24 cellular contexts compared by ENCODE assay signal in genomic region chr4:55318135-55318534, GRCh38. TPM values are rescaled to one million over a fixed set of nuclear protein-coding genes. Genes with fewer than 3 reads are reported as not detected.
DNase-seq lines count a peak whose midpoint lies in the region; ATAC-seq and TF ChIP-seq lines count a peak whose summit lies in the region.
"Had no signal": no experiment of that assay in that cellular context is flagged by ENCODE, and none has a peak within 500 bp of the region (broad histone marks: within the 10 kb centered on the region; RNA-seq: fewer than 3 reads in every experiment).

No MANE protein-coding gene starts in this region.

- no peaks in the 10 kb centered on the region for H4K20me1 ChIP-seq in BLaER1 treated with 17β-estradiol and CSF1 and Interleukin-3, amounts not matched to agents 10 nM and 100 nM

- peaks cover 0 to 4% (median 0%) of the 10 kb centered on the region in 11 experiments; a peak in 5 of 22 replicates for H3K9me3 ChIP-seq in BLaER1 treated with 17β-estradiol and CSF1 and Interleukin-3, amounts not matched to agents 10 nM and 100 nM (replicated peaks in 1 of 11)
- H3K9me3 ChIP-seq in CD8-positive, alpha-beta T cell (ENCODE audit: low read length), result no peaks in the 10 kb centered on the region
- H3K9me3 ChIP-seq: breast epithelium, esophagus squamous epithelium, thoracic aorta had no signal

- peak; percentile 22 for DNase-seq in activated CD4-positive, alpha-beta T cell treated with anti-CD3 and anti-CD28 coated beads for 36 hours
- no peak for DNase-seq in activated CD4-positive, alpha-beta T cell treated with anti-CD3 and anti-CD28 coated beads, Interleukin-2, amount 10 ng/mL, durations not matched to agents 7 days and 5 days
- DNase-seq in astrocyte of the cerebellum (ENCODE audit: low read depth) (peak; percentile 70), fibroblast of the conjunctiva (ENCODE audit: low read depth) (peak; percentile 12), middle frontal gyrus (ENCODE audit: extremely low spot score, low spot score) (no peak)
- no peak for DNase-seq in CD8-positive, alpha-beta T cell
- DNase-seq: 8988T; activated CD8-positive, alpha-beta memory T cell treated with anti-CD3 and anti-CD28 coated beads for 24 hours; activated gamma-delta T cell; C1 segment of cervical spinal cord; esophagus squamous epithelium; NCI-H1417; NCI-H2171; NCI-H526 treated with DMSO at 0.1 percent for 48 hours; SHP77 treated with DMSO at 0.1 percent for 48 hours; stimulated activated CD8-positive, alpha-beta memory T cell treated with anti-CD3 and anti-CD28 coated beads, Interleukin-4, amount 100 ng/mL, for 48 hours; T-cell had no signal

- H3K4me2 ChIP-seq in BLaER1 treated with 17β-estradiol and CSF1 and Interleukin-3, amounts not matched to agents 10 nM and 100 nM, result peak overlapping the region in 8 of 11 experiments; percentile 11 to 60 (median 28); a peak in 10 of 22 replicates

- CTCF ChIA-PET in activated CD4-positive, alpha-beta T cell treated with anti-CD3 and anti-CD28 coated beads for 36 hours (lab: Charles Lee), result interaction anchor here (1.0 kb wide), 1 partner anchor 39 kb away, joined by 3 read pairs; no protein-coding TSS in a partner anchor
- CTCF ChIA-PET in activated CD4-positive, alpha-beta T cell treated with anti-CD3 and anti-CD28 coated beads, Interleukin-2, amount 10 ng/mL, durations not matched to agents 7 days and 5 days (lab: Charles Lee), result no interaction called here
- CTCF ChIA-PET in CD8-positive, alpha-beta T cell (lab: Charles Lee), result no interaction called here

- H3K27ac ChIP-seq in BLaER1 treated with 17β-estradiol and CSF1 and Interleukin-3, amounts not matched to agents 10 nM and 100 nM, result no peak overlapping the region
- H3K27ac ChIP-seq in CD8-positive, alpha-beta T cell (ENCODE audit: low read depth, low read length), result no peak overlapping the region
- H3K27ac ChIP-seq: breast epithelium, esophagus squamous epithelium, skin epidermis, thoracic aorta had no signal

- TF ChIP-seq CTCF in astrocyte of the cerebellum (IDR thresholded peaks at IDR 0.05; ENCODE audit: low read depth, low read length, missing control alignments), result no peak
- no peak for TF ChIP-seq CTCF in CD8-positive, alpha-beta T cell (IDR thresholded peaks at IDR 0.05)

- in situ Hi-C loops in astrocyte of the cerebellum (cut with HindIII; ENCODE audit: low sequenced_read_pairs), result loop anchor here (25.0 kb wide), 1 partner anchor 306 kb away; no protein-coding TSS in a partner anchor

- intact Hi-C loops in activated CD4-positive, alpha-beta T cell treated with anti-CD3 and anti-CD28 coated beads for 36 hours (cut with DNase I, micrococcal nuclease), result no loop called here
- intact Hi-C loops in CD8-positive, alpha-beta T cell (cut with DNase I, micrococcal nuclease), result no loop called here

- H3K4me1 Mint-ChIP-seq in activated CD4-positive, alpha-beta T cell treated with anti-CD3 and anti-CD28 coated beads for 36 hours, result peaks cover 38% of the 10 kb centered on the region
- peaks cover 10% of the 10 kb centered on the region for H3K4me1 Mint-ChIP-seq in activated CD4-positive, alpha-beta T cell treated with anti-CD3 and anti-CD28 coated beads, Interleukin-2, amount 10 ng/mL, durations not matched to agents 7 days and 5 days
- peaks cover 15% of the 10 kb centered on the region for H3K4me1 Mint-ChIP-seq in CD8-positive, alpha-beta T cell (ENCODE audit: low read depth)
- H3K4me1 Mint-ChIP-seq: memory B cell had no signal

- H3K4me1 ChIP-seq in BLaER1 treated with 17β-estradiol and CSF1 and Interleukin-3, amounts not matched to agents 10 nM and 100 nM, result peaks cover 15 to 42% (median 24%) of the 10 kb centered on the region in 10 experiments
- peaks cover 9% of the 10 kb centered on the region for H3K4me1 ChIP-seq in CD8-positive, alpha-beta T cell (ENCODE audit: insufficient read depth, low read length)
- H3K4me1 ChIP-seq: breast epithelium had no signal

- H3K9me3 Mint-ChIP-seq in activated CD4-positive, alpha-beta T cell treated with anti-CD3 and anti-CD28 coated beads for 36 hours (ENCODE audit: low read depth), result peaks cover 3% of the 10 kb centered on the region
- H3K9me3 Mint-ChIP-seq in activated CD4-positive, alpha-beta T cell treated with anti-CD3 and anti-CD28 coated beads, Interleukin-2, amount 10 ng/mL, durations not matched to agents 7 days and 5 days, result no peaks in the 10 kb centered on the region
- H3K9me3 Mint-ChIP-seq in CD8-positive, alpha-beta T cell, result no peaks in the 10 kb centered on the region
- H3K9me3 Mint-ChIP-seq: T-cell had no signal

- H3K4me3 ChIP-seq in BLaER1 treated with 17β-estradiol and CSF1 and Interleukin-3, amounts not matched to agents 10 nM and 100 nM, result no peak overlapping the region
- no peak overlapping the region for H3K4me3 ChIP-seq in astrocyte of the cerebellum (ENCODE audit: low read depth, low read length)
- no peak overlapping the region for H3K4me3 ChIP-seq in CD8-positive, alpha-beta T cell (ENCODE audit: low read depth, low read length)
- H3K4me3 ChIP-seq: breast epithelium, esophagus squamous epithelium, skin epidermis, thoracic aorta had no signal

- no peaks in the 10 kb centered on the region for H3K36me3 ChIP-seq in BLaER1 treated with 17β-estradiol and CSF1 and Interleukin-3, amounts not matched to agents 10 nM and 100 nM
- no peaks in the 10 kb centered on the region for H3K36me3 ChIP-seq in CD8-positive, alpha-beta T cell (ENCODE audit: insufficient read depth, low read length)
- H3K36me3 ChIP-seq: breast epithelium, esophagus squamous epithelium, thoracic aorta had no signal

- ATAC-seq in activated CD4-positive, alpha-beta T cell treated with anti-CD3 and anti-CD28 coated beads for 36 hours, result peak; percentile 80
- no peak for ATAC-seq in CD8-positive, alpha-beta T cell
- no peak for ATAC-seq in GM19351 (IDR thresholded peaks at IDR 0.05; ENCODE audit: unreplicated experiment)

- no peaks in the 10 kb centered on the region for H3K27me3 ChIP-seq in BLaER1 treated with 17β-estradiol and CSF1 and Interleukin-3, amounts not matched to agents 10 nM and 100 nM
- no peaks in the 10 kb centered on the region for H3K27me3 ChIP-seq in CD8-positive, alpha-beta T cell (ENCODE audit: insufficient read depth, low read length)
- H3K27me3 ChIP-seq: breast epithelium, esophagus squamous epithelium had no signal

- H3K4me3 Mint-ChIP-seq in activated CD4-positive, alpha-beta T cell treated with anti-CD3 and anti-CD28 coated beads for 36 hours, result no peak overlapping the region
- H3K4me3 Mint-ChIP-seq in activated CD4-positive, alpha-beta T cell treated with anti-CD3 and anti-CD28 coated beads, Interleukin-2, amount 10 ng/mL, durations not matched to agents 7 days and 5 days, result no peak overlapping the region
- H3K4me3 Mint-ChIP-seq in CD8-positive, alpha-beta T cell, result no peak overlapping the region
- H3K4me3 Mint-ChIP-seq: memory B cell, T-cell had no signal

- POLR2A ChIA-PET in activated CD4-positive, alpha-beta T cell treated with anti-CD3 and anti-CD28 coated beads for 36 hours (lab: Charles Lee), result no interaction called here
- POLR2A ChIA-PET in activated CD4-positive, alpha-beta T cell treated with anti-CD3 and anti-CD28 coated beads, Interleukin-2, amount 10 ng/mL, durations not matched to agents 7 days and 5 days (lab: Charles Lee), result no interaction called here
- POLR2A ChIA-PET in CD8-positive, alpha-beta T cell (lab: Charles Lee), result no interaction called here

- H3K27me3 Mint-ChIP-seq in activated CD4-positive, alpha-beta T cell treated with anti-CD3 and anti-CD28 coated beads for 36 hours, result no peaks in the 10 kb centered on the region
- peaks cover 4% of the 10 kb centered on the region for H3K27me3 Mint-ChIP-seq in activated CD4-positive, alpha-beta T cell treated with anti-CD3 and anti-CD28 coated beads, Interleukin-2, amount 10 ng/mL, durations not matched to agents 7 days and 5 days
- H3K27me3 Mint-ChIP-seq in CD8-positive, alpha-beta T cell (ENCODE audit: low read depth), result peaks cover 3% of the 10 kb centered on the region

- no peaks in the 10 kb centered on the region for H3K36me3 Mint-ChIP-seq in activated CD4-positive, alpha-beta T cell treated with anti-CD3 and anti-CD28 coated beads for 36 hours (ENCODE audit: low read depth)
- H3K36me3 Mint-ChIP-seq in activated CD4-positive, alpha-beta T cell treated with anti-CD3 and anti-CD28 coated beads, Interleukin-2, amount 10 ng/mL, durations not matched to agents 7 days and 5 days (ENCODE audit: low read depth), result no peaks in the 10 kb centered on the region
- H3K36me3 Mint-ChIP-seq in CD8-positive, alpha-beta T cell, result no peaks in the 10 kb centered on the region
- H3K36me3 Mint-ChIP-seq: memory B cell, T-cell had no signal

- H3K9ac ChIP-seq in BLaER1 treated with 17β-estradiol and CSF1 and Interleukin-3, amounts not matched to agents 10 nM and 100 nM, result no peak overlapping the region

- H3K27ac Mint-ChIP-seq in activated CD4-positive, alpha-beta T cell treated with anti-CD3 and anti-CD28 coated beads for 36 hours, result peak overlapping the region; percentile 21
- H3K27ac Mint-ChIP-seq in activated CD4-positive, alpha-beta T cell treated with anti-CD3 and anti-CD28 coated beads, Interleukin-2, amount 10 ng/mL, durations not matched to agents 7 days and 5 days, result no peak overlapping the region
- H3K27ac Mint-ChIP-seq in CD8-positive, alpha-beta T cell, result no peak overlapping the region
- H3K27ac Mint-ChIP-seq: memory B cell, progenitor cell of endocrine pancreas, T-cell had no signal

RNA-seq across cellular contexts. Expression of gene SRD5A3, which starts 27.9 kb away (rescaled TPM):
- 10 to 100 TPM; 20.5 to 24.6 TPM for total RNA-seq in activated CD4-positive, alpha-beta T cell treated with anti-CD3 and anti-CD28 coated beads for 36 hours
- total RNA-seq in activated CD4-positive, alpha-beta T cell treated with anti-CD3 and anti-CD28 coated beads, Interleukin-2, amount 10 ng/mL, durations not matched to agents 7 days and 5 days, result 10 to 100 TPM in 1 of 2 experiments, 1 to 10 TPM in 1; 8.3 to 10.3 TPM
- total RNA-seq in CD8-positive, alpha-beta T cell, result 1 to 10 TPM; 1.1 TPM

Comparison
In these comparisons a context has a peak if more than half of its experiments do, and no peak if none do; other contexts are left out.
1. DNase-seq: peak in activated CD4-positive, alpha-beta T cell treated with anti-CD3 and anti-CD28 coated beads for 36 hours (single experiment), astrocyte of the cerebellum (single experiment) and fibroblast of the conjunctiva (single experiment); none in activated CD4-positive, alpha-beta T cell treated with anti-CD3 and anti-CD28 coated beads, Interleukin-2, amount 10 ng/mL, durations not matched to agents 7 days and 5 days (single experiment), CD8-positive, alpha-beta T cell (0 of 7) and middle frontal gyrus (single experiment).
2. RNA of gene SRD5A3, which starts 27.9 kb away (total RNA-seq): 20.5 to 24.6 TPM in activated CD4-positive, alpha-beta T cell treated with anti-CD3 and anti-CD28 coated beads for 36 hours and 8.3 to 10.3 TPM in activated CD4-positive, alpha-beta T cell treated with anti-CD3 and anti-CD28 coated beads, Interleukin-2, amount 10 ng/mL, durations not matched to agents 7 days and 5 days; 1.1 TPM in CD8-positive, alpha-beta T cell; every median in the first group is over 4 times any median in the second.